ENCODE assay signal across 11 cellular contexts in the genomic region with DNA sequence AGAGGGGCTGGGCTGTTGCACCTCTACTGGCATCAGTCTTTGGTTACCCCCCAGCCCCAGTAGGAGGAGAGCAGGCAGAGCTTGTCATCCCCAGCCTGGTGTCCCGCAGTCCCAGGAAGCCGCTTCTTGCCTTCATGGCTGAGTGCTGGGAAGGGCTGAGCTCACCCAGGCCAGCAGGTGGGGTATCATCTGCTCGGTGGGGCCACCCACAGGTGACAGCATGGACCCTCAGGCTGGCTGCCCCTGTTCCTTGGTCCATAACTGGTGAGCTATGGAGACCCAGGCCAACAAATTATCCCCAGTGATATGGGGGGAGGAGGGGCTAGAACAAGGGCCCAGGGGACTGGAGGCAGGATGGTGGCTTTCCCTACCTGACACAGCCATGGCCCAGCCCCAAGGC. TPM values are rescaled to one million over a fixed set of nuclear protein-coding genes. Genes with fewer than 3 reads are reported as not detected.
DNase-seq lines count a peak whose midpoint lies in the region; ATAC-seq and TF ChIP-seq lines count a peak whose summit lies in the region.
"Had no signal": no experiment of that assay in that cellular context is flagged by ENCODE, and none has a peak within 500 bp of the region (broad histone marks: within the 10 kb centered on the region; RNA-seq: fewer than 3 reads in every experiment).

No MANE protein-coding gene starts in this region.

- H3K9me3 Mint-ChIP-seq in GM23338, result no peaks in the 10 kb centered on the region
- H3K9me3 Mint-ChIP-seq in activated CD4-positive, alpha-beta T cell treated with anti-CD3 and anti-CD28 coated beads for 36 hours (ENCODE audit: low read depth), result no peaks in the 10 kb centered on the region
- H3K9me3 Mint-ChIP-seq: CD4-positive, alpha-beta T cell had no signal

- no peak overlapping the region for H2AFZ ChIP-seq in GM23338
- no peak overlapping the region for H2AFZ ChIP-seq in OCI-LY3 (ENCODE audit: low read depth, low read length)

- DNase-seq in GM23338 (ENCODE audit: low spot score), result no peak
- peak; percentile 31 for DNase-seq in left kidney (ENCODE audit: low read depth, low spot score)
- DNase-seq in activated CD4-positive, alpha-beta T cell treated with anti-CD3 and anti-CD28 coated beads for 36 hours, result no peak
- DNase-seq in AML-193 (lab: John Stamatoyannopoulos, UW), result no peak
- DNase-seq in NCI-H510A (lab: John Stamatoyannopoulos, UW), result no peak
- DNase-seq: CD4-positive, alpha-beta T cell; NCI-H187 treated with DMSO at 0.1 percent for 48 hours; NCI-H2171 treated with DMSO at 0.1 percent for 48 hours had no signal

- H3K9me2 ChIP-seq in GM23338 (ENCODE audit: insufficient read depth), result no peaks in the 10 kb centered on the region

- no peak overlapping the region for H3K4me3 Mint-ChIP-seq in GM23338
- no peak overlapping the region for H3K4me3 Mint-ChIP-seq in activated CD4-positive, alpha-beta T cell treated with anti-CD3 and anti-CD28 coated beads for 36 hours
- H3K4me3 Mint-ChIP-seq: CD4-positive, alpha-beta T cell had no signal

- TF ChIP-seq CTCF in 22Rv1 (IDR thresholded peaks at IDR 0.05) (0 out of 2 replicates have a peak, but pooled peaks have one; percentile 7), GM23338 (conservative IDR thresholded peaks at IDR 0.05; ENCODE audit: low read depth in 2 of 2) (peak; percentile 27 to 45), OCI-LY3 (IDR thresholded peaks at IDR 0.05; ENCODE audit: low read depth, low read length) (peak; percentile 10; the same call in 1 of the 2 replicates)

- H3K4me1 Mint-ChIP-seq in GM23338, result peaks cover 15% of the 10 kb centered on the region
- peaks cover 5% of the 10 kb centered on the region for H3K4me1 Mint-ChIP-seq in activated CD4-positive, alpha-beta T cell treated with anti-CD3 and anti-CD28 coated beads for 36 hours

- H3K4me3 ChIP-seq in GM23338 (no peak overlapping the region), OCI-LY3 (ENCODE audit: low read length) (no peak overlapping the region)

- peaks cover 18% of the 10 kb centered on the region for H3K27me3 Mint-ChIP-seq in GM23338 (ENCODE audit: insufficient read depth, low read depth, poor library complexity)
- H3K27me3 Mint-ChIP-seq in activated CD4-positive, alpha-beta T cell treated with anti-CD3 and anti-CD28 coated beads for 36 hours, result peaks cover 5% of the 10 kb centered on the region

- 0 out of 2 replicates have a peak, but pooled peaks cover 3% of the 10 kb centered on the region for H3F3A ChIP-seq in GM23338 (replicated peaks; ENCODE audit: low read depth)

- no peaks in the 10 kb centered on the region for H3K36me3 Mint-ChIP-seq in GM23338 (ENCODE audit: low read depth)
- H3K36me3 Mint-ChIP-seq in activated CD4-positive, alpha-beta T cell treated with anti-CD3 and anti-CD28 coated beads for 36 hours (ENCODE audit: low read depth), result no peaks in the 10 kb centered on the region

- peaks cover 8% of the 10 kb centered on the region; the same call in 1 of the 2 replicates for H3K4me1 ChIP-seq in GM23338 (ENCODE audit: insufficient read depth)
- peaks cover 54% of the 10 kb centered on the region for H3K4me1 ChIP-seq in OCI-LY3 (ENCODE audit: low read length)

- no peak overlapping the region for H3K9ac ChIP-seq in OCI-LY3 (ENCODE audit: low read length)

- H3K27me3 ChIP-seq in GM23338 (ENCODE audit: insufficient read depth), result no peaks in the 10 kb centered on the region
- H3K27me3 ChIP-seq in OCI-LY3 (ENCODE audit: low read depth, low read length), result no peaks in the 10 kb centered on the region

- intact Hi-C loops in activated CD4-positive, alpha-beta T cell treated with anti-CD3 and anti-CD28 coated beads for 36 hours (cut with DNase I, micrococcal nuclease), result no loop called here

- H3K9me3 ChIP-seq in OCI-LY3 (ENCODE audit: insufficient read depth, low read length), result no peaks in the 10 kb centered on the region

- POLR2A ChIA-PET in activated CD4-positive, alpha-beta T cell treated with anti-CD3 and anti-CD28 coated beads for 36 hours (lab: Charles Lee), result no interaction called here

- CTCF ChIA-PET in activated CD4-positive, alpha-beta T cell treated with anti-CD3 and anti-CD28 coated beads for 36 hours (lab: Charles Lee), result interaction anchor here (0.7 kb wide), 1 partner anchor 97 kb away, joined by 3 read pairs; no protein-coding TSS in a partner anchor

- H3K36me3 ChIP-seq in GM23338 (ENCODE audit: insufficient read depth) (no peaks in the 10 kb centered on the region), OCI-LY3 (replicated peaks; ENCODE audit: low read depth, low read length) (peaks cover 33% of the 10 kb centered on the region)

- H3K27ac Mint-ChIP-seq in GM23338, result no peak overlapping the region
- no peak overlapping the region for H3K27ac Mint-ChIP-seq in activated CD4-positive, alpha-beta T cell treated with anti-CD3 and anti-CD28 coated beads for 36 hours
- H3K27ac Mint-ChIP-seq: CD4-positive, alpha-beta T cell had no signal

- peak; percentile 18 for ATAC-seq in GM23338
- ATAC-seq in activated CD4-positive, alpha-beta T cell treated with anti-CD3 and anti-CD28 coated beads for 36 hours, result no peak
- no peak for ATAC-seq in GM21723 (IDR thresholded peaks at IDR 0.05; ENCODE audit: unreplicated experiment)

- H3K4me2 ChIP-seq in GM23338, result no peak overlapping the region
- H3K4me2 ChIP-seq in OCI-LY3 (ENCODE audit: low read length), result no peak overlapping the region

- no peak overlapping the region for H3K27ac ChIP-seq in 22Rv1
- no peak overlapping the region for H3K27ac ChIP-seq in GM23338 (ENCODE audit: low read depth)
- H3K27ac ChIP-seq in OCI-LY3 (ENCODE audit: low read length), result no peak overlapping the region

- no peaks in the 10 kb centered on the region for H4K20me1 ChIP-seq in GM23338 (replicated peaks; ENCODE audit: insufficient read depth)
- peaks cover 47% of the 10 kb centered on the region for H4K20me1 ChIP-seq in OCI-LY3 (ENCODE audit: insufficient read depth, low read length)

- H3K79me2 ChIP-seq in GM23338 (replicated peaks; ENCODE audit: insufficient read depth), result no peaks in the 10 kb centered on the region
- peaks cover 42% of the 10 kb centered on the region for H3K79me2 ChIP-seq in OCI-LY3 (ENCODE audit: low read length)

TF ChIP-seq in GM23338, 12 proteins besides CTCF, POLR2A, EP300 and RAD21 (continues in another document):
- no peak for TF ChIP-seq ZNF331 (CRISPR knock-in tag; IDR thresholded peaks at IDR 0.05; ENCODE audit: low read depth)
- TF ChIP-seq ETS1 (IDR thresholded peaks at IDR 0.05), result no peak
- TF ChIP-seq JUNB (IDR thresholded peaks at IDR 0.05; ENCODE audit: unreplicated experiment), result no peak
- TF ChIP-seq CREB1 (CRISPR knock-in tag; IDR thresholded peaks at IDR 0.05; ENCODE audit: low read depth), result no peak

RNA-seq across cellular contexts. Expression of gene RHOD, which starts 6.5 kb away (rescaled TPM):
- total RNA-seq in GM23338 (2014; rRNA removed; shearing (Covaris generic)), result 16.2 and 16.7 TPM in 2 replicates
- 12.7 and 13.8 TPM in 2 replicates for polyA plus RNA-seq in GM23338 (2016; fragmentation: Nextera tagmentation; extraction: Ambion mirVana)
- under 1 TPM; 0.47 to 0.78 TPM for total RNA-seq in activated CD4-positive, alpha-beta T cell treated with anti-CD3 and anti-CD28 coated beads for 36 hours
- total RNA-seq: CD4-positive, alpha-beta T cell had no signal

RNA-seq across cellular contexts. Expression of gene SYT12, which starts 27.2 kb away (rescaled TPM):
- 2.5 and 3.1 TPM in 2 replicates for total RNA-seq in GM23338 (2014; rRNA removed; shearing (Covaris generic))
- polyA plus RNA-seq in GM23338 (2016; fragmentation: Nextera tagmentation; extraction: Ambion mirVana), result 0.92 TPM in 2 replicates
- under 1 TPM in 1 of 2 experiments, not detected in 1; 0.11 TPM for total RNA-seq in activated CD4-positive, alpha-beta T cell treated with anti-CD3 and anti-CD28 coated beads for 36 hours
- total RNA-seq: CD4-positive, alpha-beta T cell had no signal
